1 cellular context compared by ENCODE assay signal in the genomic region with DNA sequence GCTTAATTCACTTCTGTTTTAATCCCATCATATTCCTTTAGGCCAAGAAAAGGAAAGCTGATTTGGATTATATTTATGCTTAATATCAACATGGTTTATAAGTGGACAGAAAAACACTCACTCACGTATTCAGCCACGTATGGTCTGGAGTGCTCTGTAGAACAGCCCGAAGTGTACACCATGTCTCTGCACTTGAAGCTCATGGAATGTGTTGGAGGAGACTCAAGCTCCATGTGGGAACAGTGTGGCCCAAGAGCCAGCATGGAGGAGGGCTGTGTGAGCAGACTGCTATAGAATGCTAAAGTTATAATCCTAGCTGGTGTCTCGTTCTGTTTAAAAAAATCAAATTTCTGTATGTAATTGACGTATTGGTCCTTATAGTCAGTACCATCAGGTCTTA.
TF ChIP-seq lines count a peak whose summit lies in the region.

No MANE protein-coding gene starts in this region.

TF ChIP-seq in GM12891, 5 proteins besides CTCF, POLR2A, EP300 and RAD21:
- no peak for TF ChIP-seq PAX5 (IDR thresholded peaks at IDR 0.05; ENCODE audit: insufficient read depth, low read length, severe bottlenecking)
- no peak for TF ChIP-seq SPI1 (IDR thresholded peaks at IDR 0.05; ENCODE audit: low read depth, low read length)
- no peak for TF ChIP-seq TAF1 (IDR thresholded peaks at IDR 0.05; ENCODE audit: low read depth, low read length)
- TF ChIP-seq POLR2AphosphoS5 (IDR thresholded peaks at IDR 0.05; ENCODE audit: low read depth, low read length): no peak
- no peak for TF ChIP-seq POU2F2 (IDR thresholded peaks at IDR 0.05; ENCODE audit: low read depth, low read length)
